In the genomic region with DNA sequence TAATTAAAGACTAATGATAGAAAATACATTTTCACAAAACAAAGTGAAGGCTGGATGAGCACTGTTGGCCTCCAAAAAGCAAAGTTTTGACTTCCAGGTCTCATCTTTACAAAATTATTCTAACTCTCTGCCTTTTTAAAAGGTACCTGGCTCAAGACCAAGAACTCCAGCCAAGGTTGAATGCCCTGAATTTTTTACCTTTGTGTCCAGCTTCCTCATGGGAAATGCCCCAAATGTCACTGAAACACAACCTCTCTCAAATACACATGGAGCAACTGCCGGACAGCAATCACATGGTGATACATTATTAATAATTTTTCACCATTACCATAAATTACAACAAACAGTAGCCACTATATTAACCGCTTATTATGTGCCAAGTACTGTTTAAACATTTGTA, we compare ENCODE assay signal across 22 cellular contexts. TPM values are rescaled to one million over a fixed set of nuclear protein-coding genes. Genes with fewer than 3 reads are reported as not detected.
DNase-seq lines count a peak whose midpoint lies in the region; ATAC-seq and FAIRE-seq lines count a peak whose summit lies in the region.
"Had no signal": no experiment of that assay in that cellular context is flagged by ENCODE, and none has a peak within 500 bp of the region (broad histone marks: within the 10 kb centered on the region; RNA-seq: fewer than 3 reads in every experiment).

No MANE protein-coding gene starts in this region.

- H3K27ac ChIP-seq in subcutaneous abdominal adipose tissue (ENCODE audit: low read depth, low read length), result peak overlapping the region; percentile 28
- H3K27ac ChIP-seq: 22Rv1, A549, C4-2B, GM23248 had no signal

- FAIRE-seq in RCC 7860 (lab: Jason Lieb, UNC), result no peak
- FAIRE-seq: A549, D721Med, G401.6, GM12891, GM19239, H54, HepG2 had no signal

- H3K27me3 ChIP-seq in subcutaneous abdominal adipose tissue (ENCODE audit: control insufficient read depth in 5 of 5, insufficient read depth in 4 of 5, low read length in 5 of 5), result no peaks in the 10 kb centered on the region

- H3K4me3 ChIP-seq in subcutaneous abdominal adipose tissue (ENCODE audit: low read depth in 1 of 5, low read length in 5 of 5), result no peak overlapping the region
- H3K4me3 ChIP-seq: A549, GM23248 had no signal

- ATAC-seq in HG03196 (IDR thresholded peaks at IDR 0.05; ENCODE audit: unreplicated experiment), result no peak
- ATAC-seq: A549, HepG2 had no signal

- peaks cover 0 to 50% (median 2%) of the 10 kb centered on the region in 5 donors for H3K4me1 ChIP-seq in subcutaneous abdominal adipose tissue (ENCODE audit: control insufficient read depth in 5 of 5, insufficient read depth in 5 of 5, low read length in 5 of 5)
- H3K4me1 ChIP-seq: A549, Caco-2 had no signal

- no peak overlapping the region for H3K9ac ChIP-seq in subcutaneous abdominal adipose tissue (ENCODE audit: low read length in 5 of 5)
- H3K9ac ChIP-seq: GM23248 had no signal

- H3K36me3 ChIP-seq in subcutaneous abdominal adipose tissue (ENCODE audit: control insufficient read depth in 5 of 5, insufficient read depth in 5 of 5, low read length in 5 of 5), result peaks cover 0 to 3% (median 0%) of the 10 kb centered on the region in 5 donors

- DNase-seq in NCI-H2196 treated with DMSO at 0.1 percent for 48 hours (lab: John Stamatoyannopoulos, UW; ENCODE audit: unreplicated experiment) (peak; percentile 6), NCI-H2196 (lab: John Stamatoyannopoulos, UW; ENCODE audit: unreplicated experiment) (no peak), dermis microvascular lymphatic vessel endothelial cell (ENCODE audit: low read depth in 2 of 2) (peak; percentile 82 to 85), glomerular endothelial cell (ENCODE audit: extremely low read depth, low read depth, low spot score) (peak; percentile 23), RCC 7860 (ENCODE audit: low spot score) (no peak), NCI-H1417 (lab: John Stamatoyannopoulos, UW) (no peak)
- DNase-seq: AML-193; Caco-2; CD4-positive, alpha-beta T cell; GM23248; HCEC 1CT had no signal

- peaks cover 0 to 4% (median 0%) of the 10 kb centered on the region in 5 donors for H3K9me3 ChIP-seq in subcutaneous abdominal adipose tissue (ENCODE audit: control insufficient read depth in 5 of 5, low read length in 5 of 5)

RNA-seq across cellular contexts. Expression of a gene that starts 32.2 kb away (rescaled TPM):
- total RNA-seq in dermis microvascular lymphatic vessel endothelial cell (7.4 and 25.2 TPM in 2 replicates), glomerular endothelial cell (14.5 and 47.5 TPM in 2 replicates)
- total RNA-seq: CD4-positive, alpha-beta T cell; GM23248; HepG2 had no signal

Comparison
In these comparisons a context has a peak if more than half of its experiments do, and no peak if none do; other contexts are left out.
1. DNase-seq: peak in NCI-H2196 treated with DMSO at 0.1 percent for 48 hours (single experiment), dermis microvascular lymphatic vessel endothelial cell (2 of 2) and glomerular endothelial cell (single experiment); none in NCI-H2196 (single experiment), RCC 7860 (single experiment) and NCI-H1417 (0 of 3).